8 cellular contexts compared by ENCODE assay signal in genomic region chr11:69000831-69001245, GRCh38. TPM values are rescaled to one million over a fixed set of nuclear protein-coding genes. Genes with fewer than 3 reads are reported as not detected.
DNase-seq lines count a peak whose midpoint lies in the region; ATAC-seq, FAIRE-seq and TF ChIP-seq lines count a peak whose summit lies in the region.

No MANE protein-coding gene starts in this region.

- peak; percentile 63 for TF ChIP-seq CTCF in SK-N-SH (IDR thresholded peaks at IDR 0.05)
- TF ChIP-seq CTCF in gastroesophageal sphincter (IDR thresholded peaks at IDR 0.05): peak in 3 of 4 experiments; percentile 53 to 93 (median 92)

- no peaks in the 10 kb centered on the region for H3K79me2 ChIP-seq in SK-N-SH (ENCODE audit: insufficient read depth)

- intact Hi-C loops in sciatic nerve (cut with DNase I): no loop called here
- intact Hi-C loops in activated T-helper 2 cell treated with anti-CD3 and anti-CD28 coated beads, Interferon-gamma antibody, Interleukin-2, Interleukin-4, amounts not matched to agents 10 μg/mL and 5 μg/mL and 100 μg/mL, durations not matched to agents 14 hours and 24 hours and 36 hours (cut with micrococcal nuclease): no loop called here

- H3K36me3 ChIP-seq in SK-N-SH (replicated peaks in 1 of 2; ENCODE audit: control insufficient read depth in 1 of 2, insufficient read depth in 2 of 2, low read length in 1 of 2): no peaks in the 10 kb centered on the region
- peaks cover 0 to 30% of the 10 kb centered on the region in 2 donors for H3K36me3 ChIP-seq in gastroesophageal sphincter

- H3K27ac Mint-ChIP-seq in activated T-helper 2 cell treated with anti-CD3 and anti-CD28 coated beads, Interferon-gamma antibody, Interleukin-2, Interleukin-4, amounts not matched to agents 10 μg/mL and 5 μg/mL and 100 μg/mL, durations not matched to agents 14 hours and 24 hours and 36 hours: no peak overlapping the region

- DNase-seq in GM12892 (ENCODE audit: insufficient read length) (peak; percentile 0), SK-N-SH (peak; percentile 60), sciatic nerve (ENCODE audit: low spot score) (peak; percentile 72), D341Med (ENCODE audit: low spot score) (no peak)
- DNase-seq in activated T-helper 2 cell treated with anti-CD3 and anti-CD28 coated beads, Interferon-gamma antibody, Interleukin-2, Interleukin-4, amounts not matched to agents 10 μg/mL and 5 μg/mL and 100 μg/mL, durations not matched to agents 14 hours and 24 hours and 36 hours (ENCODE audit: low spot score): no peak

- no peaks in the 10 kb centered on the region for H3K9me3 Mint-ChIP-seq in activated T-helper 2 cell treated with anti-CD3 and anti-CD28 coated beads, Interferon-gamma antibody, Interleukin-2, Interleukin-4, amounts not matched to agents 10 μg/mL and 5 μg/mL and 100 μg/mL, durations not matched to agents 14 hours and 24 hours and 36 hours

- peaks cover 14 to 40% of the 10 kb centered on the region in 2 experiments for H3K4me1 ChIP-seq in SK-N-SH (ENCODE audit: control insufficient read depth in 1 of 2, insufficient read depth in 2 of 2, low read depth in 1 of 2, low read length in 1 of 2)
- H3K4me1 ChIP-seq in gastroesophageal sphincter: peaks cover 4 to 85% (median 71%) of the 10 kb centered on the region in 3 donors

- no peaks in the 10 kb centered on the region for H4K20me1 ChIP-seq in SK-N-SH (ENCODE audit: insufficient read depth)

- TF ChIP-seq EP300 in SK-N-SH (IDR thresholded peaks at IDR 0.05; ENCODE audit: borderline replicate concordance in 1 of 2, low read depth in 1 of 2, low read length in 1 of 2) (no peak), gastroesophageal sphincter (IDR thresholded peaks at IDR 0.05) (no peak)

- H3K27ac ChIP-seq in SK-N-SH (ENCODE audit: low read depth in 2 of 2, low read length in 1 of 2) (peak overlapping the region; percentile 38 to 60; a peak in 3 of 4 replicates), gastroesophageal sphincter (peak overlapping the region; percentile 89 to 99 (median 98))

- no peak overlapping the region for H3K9ac ChIP-seq in SK-N-SH

- TF ChIP-seq POLR2A in GM12892 (IDR thresholded peaks at IDR 0.05; ENCODE audit: low read depth, low read length): no peak
- no peak for TF ChIP-seq POLR2A in gastroesophageal sphincter (IDR thresholded peaks at IDR 0.05)

- POLR2A ChIA-PET in SK-N-SH (lab: Yijun Ruan, JAX): no interaction called here

- H3K4me1 Mint-ChIP-seq in activated T-helper 2 cell treated with anti-CD3 and anti-CD28 coated beads, Interferon-gamma antibody, Interleukin-2, Interleukin-4, amounts not matched to agents 10 μg/mL and 5 μg/mL and 100 μg/mL, durations not matched to agents 14 hours and 24 hours and 36 hours (ENCODE audit: low read depth): no peaks in the 10 kb centered on the region

- TF ChIP-seq RAD21 in SK-N-SH (IDR thresholded peaks at IDR 0.05; ENCODE audit: low read length): peak; percentile 36

- H3K27me3 Mint-ChIP-seq in activated T-helper 2 cell treated with anti-CD3 and anti-CD28 coated beads, Interferon-gamma antibody, Interleukin-2, Interleukin-4, amounts not matched to agents 10 μg/mL and 5 μg/mL and 100 μg/mL, durations not matched to agents 14 hours and 24 hours and 36 hours (ENCODE audit: low read depth): peaks cover 2% of the 10 kb centered on the region

- H3K36me3 Mint-ChIP-seq in activated T-helper 2 cell treated with anti-CD3 and anti-CD28 coated beads, Interferon-gamma antibody, Interleukin-2, Interleukin-4, amounts not matched to agents 10 μg/mL and 5 μg/mL and 100 μg/mL, durations not matched to agents 14 hours and 24 hours and 36 hours (ENCODE audit: low read depth): no peaks in the 10 kb centered on the region

- no peaks in the 10 kb centered on the region for H3F3A ChIP-seq in SK-N-SH (replicated peaks; ENCODE audit: insufficient read depth)

- CTCF ChIA-PET in SK-N-SH (lab: Yijun Ruan, JAX): interaction anchor here (0.6 to 3.9 kb wide), 10 partner anchors 9 to 1156 kb away, joined by 3 to 26 read pairs (median 4); partner anchors contain the start of gene MRGPRF

- H3K4me3 Mint-ChIP-seq in activated T-helper 2 cell treated with anti-CD3 and anti-CD28 coated beads, Interferon-gamma antibody, Interleukin-2, Interleukin-4, amounts not matched to agents 10 μg/mL and 5 μg/mL and 100 μg/mL, durations not matched to agents 14 hours and 24 hours and 36 hours (ENCODE audit: low read depth): no peak overlapping the region

- H3K4me2 ChIP-seq in SK-N-SH: no peak overlapping the region; the same call in 1 of the 2 replicates

- 58% methylated on average over 8 of the region's 8 CpGs for WGBS in SK-N-SH (ENCODE audit: low lambda C conversion rate)
- WGBS in gastroesophageal sphincter (ENCODE audit: low coverage in 1 of 2), 2 donors: 4 to 26% methylated on average over 4 to 5 of the region's 8 CpGs

- no peak overlapping the region for H3K4me3 ChIP-seq in SK-N-SH (ENCODE audit: low read depth in 2 of 2, low read length in 1 of 2)
- no peak overlapping the region for H3K4me3 ChIP-seq in gastroesophageal sphincter

- ATAC-seq in gastroesophageal sphincter (peak; percentile 82), sciatic nerve (peak; percentile 83), GM21447 (IDR thresholded peaks at IDR 0.05; ENCODE audit: unreplicated experiment) (no peak), HG03354 (IDR thresholded peaks at IDR 0.05; ENCODE audit: poor library complexity, severe bottlenecking, unreplicated experiment) (no peak)

- H3K9me3 ChIP-seq in SK-N-SH: no peaks in the 10 kb centered on the region
- no peaks in the 10 kb centered on the region for H3K9me3 ChIP-seq in gastroesophageal sphincter

- H2AFZ ChIP-seq in SK-N-SH (ENCODE audit: low read depth): no peak overlapping the region

- no peaks in the 10 kb centered on the region for H3K9me2 ChIP-seq in SK-N-SH

- H3K27me3 ChIP-seq in SK-N-SH (ENCODE audit: insufficient read depth): no peaks in the 10 kb centered on the region
- H3K27me3 ChIP-seq in gastroesophageal sphincter: no peaks in the 10 kb centered on the region

- FAIRE-seq in GM12892 (lab: Jason Lieb, UNC): no peak

TF ChIP-seq in SK-N-SH, 30 proteins besides CTCF, POLR2A, EP300 and RAD21:
- TF ChIP-seq MXI1 (IDR thresholded peaks at IDR 0.05; ENCODE audit: low read depth, low read length) (peak; percentile 43; the same call in 1 of the 2 replicates), USF1 (IDR thresholded peaks at IDR 0.05; ENCODE audit: borderline replicate concordance, low read depth) (no peak), TCF12 (IDR thresholded peaks at IDR 0.05) (peak; percentile 48; the same call in 1 of the 2 replicates), SMC3 (IDR thresholded peaks at IDR 0.05; ENCODE audit: low read depth, low read length) (no peak), EZH2phosphoT487 (IDR thresholded peaks at IDR 0.05; ENCODE audit: borderline replicate concordance, low read depth) (no peak), FOSL2 (IDR thresholded peaks at IDR 0.05; ENCODE audit: borderline replicate concordance, low read depth) (peak; percentile 63; the same call in 1 of the 2 replicates), NFIC (IDR thresholded peaks at IDR 0.05; ENCODE audit: borderline replicate concordance) (peak; percentile 51), GABPA (IDR thresholded peaks at IDR 0.05; ENCODE audit: low read depth) (no peak), SIN3A (IDR thresholded peaks at IDR 0.05; ENCODE audit: borderline replicate concordance, low read depth, low read length) (peak; percentile 38; the same call in 1 of the 2 replicates)
- TF ChIP-seq, protein P1, sequence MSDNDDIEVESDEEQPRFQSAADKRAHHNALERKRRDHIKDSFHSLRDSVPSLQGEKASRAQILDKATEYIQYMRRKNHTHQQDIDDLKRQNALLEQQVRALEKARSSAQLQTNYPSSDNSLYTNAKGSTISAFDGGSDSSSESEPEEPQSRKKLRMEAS (IDR thresholded peaks at IDR 0.05; ENCODE audit: low read depth): peak; percentile 42; the same call in 1 of the 2 replicates

RNA-seq across cellular contexts. Expression of gene MRGPRF, which starts 12.2 kb away (rescaled TPM):
- polyA plus RNA-seq in GM12892 (2012; ENCODE audit: missing spikeins): not detected
- polyA plus RNA-seq in SK-N-SH (2012; rRNA removed): 0.18 and 0.19 TPM in 2 replicates
- 0.08 and 0.12 TPM in 2 replicates for polyA plus RNA-seq in SK-N-SH (2012; cell fraction: cytosol; rRNA removed)
- polyA plus RNA-seq in SK-N-SH (2012; cell fraction: nucleus; rRNA removed): 0.21 and 0.39 TPM in 2 replicates
- 100 to 1,000 TPM in 3 of 4 donors, 10 to 100 TPM in 1; 88.9 to 213 (median 165) TPM for total RNA-seq in gastroesophageal sphincter
- 39.5 TPM for total RNA-seq in sciatic nerve
- total RNA-seq in activated T-helper 2 cell treated with anti-CD3 and anti-CD28 coated beads, Interferon-gamma antibody, Interleukin-2, Interleukin-4, amounts not matched to agents 10 μg/mL and 5 μg/mL and 100 μg/mL, durations not matched to agents 14 hours and 24 hours and 36 hours: not detected in 2 replicates

RNA-seq across cellular contexts. Expression of gene MRGPRD, which starts 20.1 kb away (rescaled TPM):
- not detected for polyA plus RNA-seq in GM12892 (2012; ENCODE audit: missing spikeins)
- not detected in 2 replicates for polyA plus RNA-seq in SK-N-SH (2012; rRNA removed)
- not detected in 2 replicates for polyA plus RNA-seq in SK-N-SH (2012; cell fraction: cytosol; rRNA removed)
- not detected in 2 replicates for polyA plus RNA-seq in SK-N-SH (2012; cell fraction: nucleus; rRNA removed)
- total RNA-seq in gastroesophageal sphincter (1 to 10 TPM in 2 of 4 donors, not detected in 2; 2.9 to 5.4 TPM), sciatic nerve (not detected)
- total RNA-seq in activated T-helper 2 cell treated with anti-CD3 and anti-CD28 coated beads, Interferon-gamma antibody, Interleukin-2, Interleukin-4, amounts not matched to agents 10 μg/mL and 5 μg/mL and 100 μg/mL, durations not matched to agents 14 hours and 24 hours and 36 hours: not detected in 2 replicates

RNA-seq across cellular contexts. Expression of gene TPCN2, which starts 47.9 kb away (rescaled TPM):
- polyA plus RNA-seq in GM12892 (2012; ENCODE audit: missing spikeins): 14.3 TPM
- polyA plus RNA-seq in SK-N-SH (2012; rRNA removed): 7.6 and 8.7 TPM in 2 replicates
- 3.3 and 4.5 TPM in 2 replicates for polyA plus RNA-seq in SK-N-SH (2012; cell fraction: cytosol; rRNA removed)
- 36.5 and 41.4 TPM in 2 replicates for polyA plus RNA-seq in SK-N-SH (2012; cell fraction: nucleus; rRNA removed)
- total RNA-seq in gastroesophageal sphincter (10 to 100 TPM; 16.8 to 33.8 (median 28.3) TPM), sciatic nerve (36.2 TPM)
- total RNA-seq in activated T-helper 2 cell treated with anti-CD3 and anti-CD28 coated beads, Interferon-gamma antibody, Interleukin-2, Interleukin-4, amounts not matched to agents 10 μg/mL and 5 μg/mL and 100 μg/mL, durations not matched to agents 14 hours and 24 hours and 36 hours: 19.1 and 20.0 TPM in 2 replicates

Comparison
In these comparisons a context has a peak if more than half of its experiments do, and no peak if none do; other contexts are left out.
1. DNase-seq: peak in GM12892 (single experiment), SK-N-SH (single experiment) and sciatic nerve (single experiment); none in activated T-helper 2 cell treated with anti-CD3 and anti-CD28 coated beads, Interferon-gamma antibody, Interleukin-2, Interleukin-4, amounts not matched to agents 10 μg/mL and 5 μg/mL and 100 μg/mL, durations not matched to agents 14 hours and 24 hours and 36 hours (single experiment) and D341Med (single experiment).
2. ATAC-seq: peak in gastroesophageal sphincter (single experiment) and sciatic nerve (single experiment); none in GM21447 (single experiment) and HG03354 (single experiment).
3. RNA of gene MRGPRF, which starts 12.2 kb away (total RNA-seq): 88.9 to 213 TPM in gastroesophageal sphincter and 39.5 TPM in sciatic nerve (single experiment); not detected in activated T-helper 2 cell treated with anti-CD3 and anti-CD28 coated beads, Interferon-gamma antibody, Interleukin-2, Interleukin-4, amounts not matched to agents 10 μg/mL and 5 μg/mL and 100 μg/mL, durations not matched to agents 14 hours and 24 hours and 36 hours; every median in the first group is over 10 times any median in the second.